Comparison of ENCODE assay signal across 11 cellular contexts in genomic region chr3:120498947-120499346, GRCh38. TPM values are rescaled to one million over a fixed set of nuclear protein-coding genes. Genes with fewer than 3 reads are reported as not detected.
DNase-seq lines count a peak whose midpoint lies in the region; ATAC-seq, FAIRE-seq and TF ChIP-seq lines count a peak whose summit lies in the region.
"Had no signal": no experiment of that assay in that cellular context is flagged by ENCODE, and none has a peak within 500 bp of the region (broad histone marks: within the 10 kb centered on the region; RNA-seq: fewer than 3 reads in every experiment).

No MANE protein-coding gene starts in this region.

- no peaks in the 10 kb centered on the region for H3K9me3 ChIP-seq in lower lobe of right lung

- FAIRE-seq in GM12891 (lab: Jason Lieb, UNC) = no peak

- intact Hi-C loops in Right ventricle myocardium inferior (cut with DNase I) = no loop called here
- intact Hi-C loops in cardiac septum (cut with DNase I) = loop anchor here (5.0 kb wide), 1 partner anchor 47 kb away; the partner anchor contains the start of gene FSTL1
- intact Hi-C loops in lower lobe of right lung (cut with DNase I) = no loop called here

- no peak for TF ChIP-seq POLR2A in GM12891 (IDR thresholded peaks at IDR 0.05; ENCODE audit: low read depth, low read length)

- H3K36me3 ChIP-seq in lower lobe of right lung = no peaks in the 10 kb centered on the region

- no peaks in the 10 kb centered on the region for H3K27me3 ChIP-seq in lower lobe of right lung (ENCODE audit: low read depth)

- H3K4me1 ChIP-seq in lower lobe of right lung = peaks cover 17% of the 10 kb centered on the region

- TF ChIP-seq CTCF in lower lobe of right lung (IDR thresholded peaks at IDR 0.05) = no peak

- no peak overlapping the region for H3K27ac ChIP-seq in lower lobe of right lung
- H3K27ac ChIP-seq: HL-60 had no signal

- no peak overlapping the region for H3K4me3 ChIP-seq in lower lobe of right lung

- peak; percentile 50 for ATAC-seq in Right ventricle myocardium inferior
- ATAC-seq in lower lobe of right lung = peak; percentile 82
- no peak for ATAC-seq in HG03280 (IDR thresholded peaks at IDR 0.05; ENCODE audit: unreplicated experiment)

- DNase-seq in Right ventricle myocardium inferior (ENCODE audit: missing footprints) (no peak), cardiac septum (ENCODE audit: low spot score) (no peak), dermis blood vessel endothelial cell (peak; percentile 79), lower lobe of right lung (no peak), globus pallidus (ENCODE audit: low spot score) (no peak), GM12891 (ENCODE audit: insufficient read length, low spot score) (no peak)
- DNase-seq in stimulated activated CD8-positive, alpha-beta memory T cell treated with anti-CD3 and anti-CD28 coated beads, Interleukin-4, amount 100 ng/mL, for 48 hours = no peak
- DNase-seq: AML-193; stimulated activated CD4-positive, alpha-beta T cell treated with anti-CD3 and anti-CD28 coated beads, Interleukin-4, amount 100 ng/mL, for 4 hours had no signal

TF ChIP-seq in GM12891, 5 proteins besides CTCF, POLR2A, EP300 and RAD21:
- no peak for TF ChIP-seq SPI1 (IDR thresholded peaks at IDR 0.05; ENCODE audit: low read depth, low read length)
- TF ChIP-seq POLR2AphosphoS5 (IDR thresholded peaks at IDR 0.05; ENCODE audit: low read depth, low read length) = no peak
- TF ChIP-seq TAF1 (IDR thresholded peaks at IDR 0.05; ENCODE audit: low read depth, low read length) = no peak
- TF ChIP-seq POU2F2 (IDR thresholded peaks at IDR 0.05; ENCODE audit: low read depth, low read length) = no peak
- no peak for TF ChIP-seq PAX5 (IDR thresholded peaks at IDR 0.05; ENCODE audit: insufficient read depth, low read length, severe bottlenecking)

RNA-seq across cellular contexts. Expression of gene FSTL1, which starts 48.2 kb away (rescaled TPM):
- total RNA-seq in Right ventricle myocardium inferior (217 TPM), cardiac septum (140 TPM), dermis blood vessel endothelial cell (524 and 719 TPM in 2 replicates), lower lobe of right lung (233 TPM)
- polyA plus RNA-seq in GM12891 (2012; ENCODE audit: low read depth, missing spikeins) = 0.09 TPM
